In genomic region chr3:78823859-78824258, GRCh38 we compare ENCODE assay signal across 17 cellular contexts.
DNase-seq lines count a peak whose midpoint lies in the region; ATAC-seq and TF ChIP-seq lines count a peak whose summit lies in the region.
"Had no signal": no experiment of that assay in that cellular context is flagged by ENCODE, and none has a peak within 500 bp of the region (broad histone marks: within the 10 kb centered on the region; RNA-seq: fewer than 3 reads in every experiment).

No MANE protein-coding gene starts in this region.

- no peak for TF ChIP-seq CTCF in Caco-2 (IDR thresholded peaks at IDR 0.05; ENCODE audit: insufficient read depth in 1 of 2, low read depth in 1 of 2, low read length in 1 of 2, severe bottlenecking in 1 of 2, unreplicated experiment in 1 of 2)
- no peak for TF ChIP-seq CTCF in LNCaP clone FGC (IDR thresholded peaks at IDR 0.05; ENCODE audit: control insufficient read depth, extremely low read depth, insufficient read depth)
- TF ChIP-seq CTCF in epithelial cell of esophagus (IDR thresholded peaks at IDR 0.05; ENCODE audit: insufficient read depth, low read depth, low read length, missing control alignments) = no peak
- TF ChIP-seq CTCF in left lung (IDR thresholded peaks at IDR 0.05) = no peak

- no TSS peak for BruUV-seq in Caco-2 (replicated peaks; lab: Mats Ljungman, UMichigan)

- ATAC-seq in left lung (peak; percentile 79), GM19455 (IDR thresholded peaks at IDR 0.05; ENCODE audit: unreplicated experiment) (no peak)
- ATAC-seq in stimulated activated memory B cell treated with anti-CD40 and anti-IgM and Interleukin-4, amounts not matched to agents 10 μg/mL and 1 μg/mL and 100 μg/mL, for 72 hours = no peak
- ATAC-seq: activated CD8-positive, alpha-beta T cell treated with anti-CD3 and anti-CD28 coated beads for 36 hours; heart right ventricle; stimulated activated effector memory CD8-positive, alpha-beta T cell treated with anti-CD3 and anti-CD28 coated beads, Interleukin-12 subunit alpha, Interleukin-12 subunit beta, amount 100 ng/mL, for 72 hours had no signal

- H3K36me3 Mint-ChIP-seq in Caco-2 (ENCODE audit: insufficient read depth, unreplicated experiment) = no peaks in the 10 kb centered on the region
- H3K36me3 Mint-ChIP-seq in stimulated activated memory B cell treated with anti-CD40 and anti-IgM and Interleukin-4, amounts not matched to agents 10 μg/mL and 1 μg/mL and 100 μg/mL, for 72 hours = no peaks in the 10 kb centered on the region
- H3K36me3 Mint-ChIP-seq: stimulated activated effector memory CD8-positive, alpha-beta T cell treated with anti-CD3 and anti-CD28 coated beads, Interleukin-12 subunit alpha, Interleukin-12 subunit beta, amount 100 ng/mL, for 72 hours had no signal

- H3K27me3 ChIP-seq in Caco-2 (replicated peaks; ENCODE audit: control insufficient read depth, insufficient read depth, low read length) (no peaks in the 10 kb centered on the region), left lung (no peaks in the 10 kb centered on the region)
- H3K27me3 ChIP-seq: heart right ventricle had no signal

- CTCF ChIA-PET in Caco-2 (lab: Charles Lee) = no interaction called here

- no peaks in the 10 kb centered on the region for H3K27me3 Mint-ChIP-seq in Caco-2 (ENCODE audit: insufficient read depth, unreplicated experiment)
- H3K27me3 Mint-ChIP-seq in stimulated activated memory B cell treated with anti-CD40 and anti-IgM and Interleukin-4, amounts not matched to agents 10 μg/mL and 1 μg/mL and 100 μg/mL, for 72 hours = no peaks in the 10 kb centered on the region
- H3K27me3 Mint-ChIP-seq: activated CD8-positive, alpha-beta T cell treated with anti-CD3 and anti-CD28 coated beads for 36 hours had no signal

- intact Hi-C loops in Caco-2 (cut with micrococcal nuclease; ENCODE audit: unreplicated experiment) (loop anchor here (1.0 kb wide), 1 partner anchor 9 kb away; no protein-coding TSS in a partner anchor), left lung (cut with DNase I) (no loop called here)

- no peak overlapping the region for H3K4me3 ChIP-seq in Caco-2 (ENCODE audit: low read depth, low read length)
- no peak overlapping the region for H3K4me3 ChIP-seq in LNCaP clone FGC (ENCODE audit: low read depth, low read length)
- H3K4me3 ChIP-seq in epithelial cell of esophagus (ENCODE audit: low read length) = no peak overlapping the region
- H3K4me3 ChIP-seq in left lung = no peak overlapping the region
- H3K4me3 ChIP-seq: heart right ventricle, SK-N-MC had no signal

- H3K9me3 Mint-ChIP-seq in Caco-2 (ENCODE audit: unreplicated experiment) = no peaks in the 10 kb centered on the region
- peaks cover 4% of the 10 kb centered on the region for H3K9me3 Mint-ChIP-seq in stimulated activated memory B cell treated with anti-CD40 and anti-IgM and Interleukin-4, amounts not matched to agents 10 μg/mL and 1 μg/mL and 100 μg/mL, for 72 hours

- H3K4me1 ChIP-seq in Caco-2 (peaks cover 4% of the 10 kb centered on the region), left lung (peaks cover 0 to 10% of the 10 kb centered on the region in 2 donors)

- no peaks in the 10 kb centered on the region for H3K36me3 ChIP-seq in Caco-2 (ENCODE audit: control insufficient read depth, insufficient read depth, low read length)
- H3K36me3 ChIP-seq in left lung = no peaks in the 10 kb centered on the region
- H3K36me3 ChIP-seq: heart right ventricle had no signal

- peaks cover 17% of the 10 kb centered on the region for H3K4me1 Mint-ChIP-seq in Caco-2 (ENCODE audit: low read depth, unreplicated experiment)
- no peaks in the 10 kb centered on the region for H3K4me1 Mint-ChIP-seq in stimulated activated memory B cell treated with anti-CD40 and anti-IgM and Interleukin-4, amounts not matched to agents 10 μg/mL and 1 μg/mL and 100 μg/mL, for 72 hours
- H3K4me1 Mint-ChIP-seq: stimulated activated effector memory CD8-positive, alpha-beta T cell treated with anti-CD3 and anti-CD28 coated beads, Interleukin-12 subunit alpha, Interleukin-12 subunit beta, amount 100 ng/mL, for 72 hours had no signal

- H3K27ac ChIP-seq in left lung = no peak overlapping the region
- H3K27ac ChIP-seq: SK-N-MC had no signal

- peak overlapping the region; percentile 22 for H3K4me3 Mint-ChIP-seq in Caco-2 (ENCODE audit: unreplicated experiment)
- H3K4me3 Mint-ChIP-seq in stimulated activated memory B cell treated with anti-CD40 and anti-IgM and Interleukin-4, amounts not matched to agents 10 μg/mL and 1 μg/mL and 100 μg/mL, for 72 hours = no peak overlapping the region
- H3K4me3 Mint-ChIP-seq: activated CD8-positive, alpha-beta T cell treated with anti-CD3 and anti-CD28 coated beads for 36 hours; activated T-helper 1 cell treated with anti-CD3 and anti-CD28 coated beads, Interleukin-12 subunit alpha, Interleukin-12 subunit beta, Interleukin-2, Interleukin-4 antibody, amounts not matched to agents 30 ng/mL and 10 ng/mL and 1 ng/mL, durations not matched to agents 14 hours and 24 hours and 36 hours; stimulated activated effector memory CD8-positive, alpha-beta T cell treated with anti-CD3 and anti-CD28 coated beads, Interleukin-12 subunit alpha, Interleukin-12 subunit beta, amount 100 ng/mL, for 72 hours had no signal

- no peaks in the 10 kb centered on the region for H3K9me3 ChIP-seq in Caco-2
- no peaks in the 10 kb centered on the region for H3K9me3 ChIP-seq in left lung
- H3K9me3 ChIP-seq: heart right ventricle had no signal

- POLR2A ChIA-PET in Caco-2 (lab: Charles Lee) = no interaction called here

- peak overlapping the region; percentile 72 for H3K27ac Mint-ChIP-seq in Caco-2 (ENCODE audit: unreplicated experiment)
- no peak overlapping the region for H3K27ac Mint-ChIP-seq in stimulated activated memory B cell treated with anti-CD40 and anti-IgM and Interleukin-4, amounts not matched to agents 10 μg/mL and 1 μg/mL and 100 μg/mL, for 72 hours
- H3K27ac Mint-ChIP-seq: activated CD8-positive, alpha-beta T cell treated with anti-CD3 and anti-CD28 coated beads for 36 hours; activated T-helper 1 cell treated with anti-CD3 and anti-CD28 coated beads, Interleukin-12 subunit alpha, Interleukin-12 subunit beta, Interleukin-2, Interleukin-4 antibody, amounts not matched to agents 30 ng/mL and 10 ng/mL and 1 ng/mL, durations not matched to agents 14 hours and 24 hours and 36 hours; stimulated activated effector memory CD8-positive, alpha-beta T cell treated with anti-CD3 and anti-CD28 coated beads, Interleukin-12 subunit alpha, Interleukin-12 subunit beta, amount 100 ng/mL, for 72 hours had no signal

- DNase-seq in Caco-2 (peak in 1 of 2 experiments; percentile 18), LNCaP clone FGC (ENCODE audit: low read depth) (peak; percentile 77), epithelial cell of esophagus (ENCODE audit: low read depth) (peak; percentile 89), left lung (no peak), T-helper 2 cell (no peak), NCI-H2107 treated with DMSO at 0.1 percent for 48 hours (lab: John Stamatoyannopoulos, UW; ENCODE audit: unreplicated experiment) (no peak)
- DNase-seq: activated CD8-positive, alpha-beta T cell treated with anti-CD3 and anti-CD28 coated beads for 36 hours; amniotic stem cell; COR-L47; heart right ventricle; NCI-H1694 treated with DMSO at 0.1 percent for 48 hours; NCI-H524 had no signal

Comparison
In these comparisons a context has a peak if more than half of its experiments do, and no peak if none do; other contexts are left out.
1. DNase-seq: peak in LNCaP clone FGC (single experiment) and epithelial cell of esophagus (single experiment); none in left lung (0 of 2), T-helper 2 cell (0 of 5) and NCI-H2107 treated with DMSO at 0.1 percent for 48 hours (single experiment).